Comparison of ENCODE assay signal across 8 cellular contexts in genomic region chr2:70302195-70302546, GRCh38. TPM values are rescaled to one million over a fixed set of nuclear protein-coding genes. Genes with fewer than 3 reads are reported as not detected.
A peak's percentile ranks its signal among the peaks of the same experiment; 100 is the strongest.
DNase-seq lines count a peak whose midpoint lies in the region; TF ChIP-seq lines count a peak whose summit lies in the region.
"Not testable (repeated sequence)": the region's sequence is repeated elsewhere in the genome, so short reads cannot be mapped to it uniquely, and the experiment has no call there.

No MANE protein-coding gene starts in this region.

- H3K4me3 ChIP-seq in AG04449 (ENCODE audit: low read depth, low read length) (peak overlapping the region; percentile 88), SJSA1 (peak overlapping the region; percentile 79), duodenal mucosa (ENCODE audit: low read depth in 1 of 2, low read length in 2 of 2) (peak overlapping the region; percentile 81 to 93), neuron (ENCODE audit: low read length) (peak overlapping the region; percentile 84)
- not testable (repeated sequence) for H3K4me3 ChIP-seq in HEK293 (ENCODE audit: low read depth, low read length)

- H3K9me3 ChIP-seq in HEK293 (ENCODE audit: control insufficient read depth, insufficient read depth, low read depth, low read length); SJSA1 (replicated peaks); duodenal mucosa (ENCODE audit: control insufficient read depth in 1 of 2, low read length in 2 of 2); neuron (ENCODE audit: low read length): not testable (repeated sequence)

- H3K4me3 Mint-ChIP-seq in activated naive CD4-positive, alpha-beta T cell treated with anti-CD3 and anti-CD28 coated beads for 36 hours, result peak overlapping the region; percentile 93
- peak overlapping the region; percentile 94 to 97 (median 95) for H3K4me3 Mint-ChIP-seq in immature natural killer cell
- H3K4me3 Mint-ChIP-seq in stimulated activated naive CD8-positive, alpha-beta T cell treated with anti-CD3 and anti-CD28 coated beads, Interleukin-15, Interleukin-2, amounts not matched to agents 100 ng/mL and 50 ng/mL, for 24 hours, result peak overlapping the region; percentile 94

- peaks cover 18 to 33% of the 10 kb centered on the region in 2 experiments for H3K36me3 ChIP-seq in HEK293 (ENCODE audit: control insufficient read depth in 2 of 2, insufficient read depth in 1 of 2, low read length in 2 of 2)
- peaks cover 29% of the 10 kb centered on the region for H3K36me3 ChIP-seq in SJSA1
- H3K36me3 ChIP-seq in duodenal mucosa (ENCODE audit: control insufficient read depth in 1 of 2, insufficient read depth in 2 of 2, low read length in 2 of 2), result peaks cover 8 to 22% of the 10 kb centered on the region in 2 donors
- H3K36me3 ChIP-seq in neuron (ENCODE audit: insufficient read depth, low read length), result peaks cover 25% of the 10 kb centered on the region

- TF ChIP-seq CTCF in AG04449 (IDR thresholded peaks at IDR 0.05; ENCODE audit: insufficient read depth, low read length, missing control alignments), result not testable (repeated sequence)
- 0 out of 2 replicates have a peak, but pooled peaks have one; percentile 8 for TF ChIP-seq CTCF in HEK293 (tag by site-specific recombination; IDR thresholded peaks at IDR 0.05)

- intact Hi-C loops in activated naive CD4-positive, alpha-beta T cell treated with anti-CD3 and anti-CD28 coated beads for 36 hours (cut with micrococcal nuclease), result loop anchor here (1.0 to 10.0 kb wide), 5 partner anchors 112 to 578 kb away; partner anchors contain the start of gene ADD2

- POLR2A ChIA-PET in AG04449 (lab: Yijun Ruan, JAX), result interaction anchor here (0.6 to 2.1 kb wide), 2 partner anchors 8 to 1073 kb away, joined by 3 to 6 read pairs; partner anchors contain the start of gene SNRPG
- POLR2A ChIA-PET in HEK293 (lab: Yijun Ruan, JAX), result interaction anchor here (1.0 to 3.8 kb wide), 5 partner anchors 9 to 388 kb away, joined by 3 to 49 read pairs (median 9); partner anchors contain the start of genes MXD1 and SNRPG

- H3K9ac ChIP-seq in duodenal mucosa (ENCODE audit: low read depth in 1 of 2, low read length in 2 of 2), result peak overlapping the region; percentile 92 to 98

- H3K27ac ChIP-seq in HEK293 (ENCODE audit: extremely low read depth, low read depth, low read length); SJSA1; duodenal mucosa (ENCODE audit: low read depth, low read length): not testable (repeated sequence)

- H3K27ac Mint-ChIP-seq in activated naive CD4-positive, alpha-beta T cell treated with anti-CD3 and anti-CD28 coated beads for 36 hours, result peak overlapping the region; percentile 94
- H3K27ac Mint-ChIP-seq in immature natural killer cell, result peak overlapping the region in 3 of 6 donors; percentile 17 to 72 (median 56)
- H3K27ac Mint-ChIP-seq in stimulated activated naive CD8-positive, alpha-beta T cell treated with anti-CD3 and anti-CD28 coated beads, Interleukin-15, Interleukin-2, amounts not matched to agents 100 ng/mL and 50 ng/mL, for 24 hours, result not testable (repeated sequence)

- H3K36me3 Mint-ChIP-seq in activated naive CD4-positive, alpha-beta T cell treated with anti-CD3 and anti-CD28 coated beads for 36 hours (ENCODE audit: low read depth), result peaks cover 26% of the 10 kb centered on the region
- peaks cover 10 to 11% (median 11%) of the 10 kb centered on the region in 3 donors for H3K36me3 Mint-ChIP-seq in immature natural killer cell
- peaks cover 32% of the 10 kb centered on the region for H3K36me3 Mint-ChIP-seq in stimulated activated naive CD8-positive, alpha-beta T cell treated with anti-CD3 and anti-CD28 coated beads, Interleukin-15, Interleukin-2, amounts not matched to agents 100 ng/mL and 50 ng/mL, for 24 hours (ENCODE audit: low read depth)

- not testable (repeated sequence) for H3K27me3 Mint-ChIP-seq in activated naive CD4-positive, alpha-beta T cell treated with anti-CD3 and anti-CD28 coated beads for 36 hours (ENCODE audit: low read depth); immature natural killer cell (ENCODE audit: low read depth in 3 of 3); stimulated activated naive CD8-positive, alpha-beta T cell treated with anti-CD3 and anti-CD28 coated beads, Interleukin-15, Interleukin-2, amounts not matched to agents 100 ng/mL and 50 ng/mL, for 24 hours

- not testable (repeated sequence) for H3K9me3 Mint-ChIP-seq in activated naive CD4-positive, alpha-beta T cell treated with anti-CD3 and anti-CD28 coated beads for 36 hours; immature natural killer cell; stimulated activated naive CD8-positive, alpha-beta T cell treated with anti-CD3 and anti-CD28 coated beads, Interleukin-15, Interleukin-2, amounts not matched to agents 100 ng/mL and 50 ng/mL, for 24 hours

- CTCF ChIA-PET in AG04449 (lab: Yijun Ruan, JAX), result interaction anchor here (0.9 to 10.1 kb wide), 30 partner anchors 8 to 765 kb away, joined by 3 to 292 read pairs (median 4); partner anchors contain the start of genes C2orf42, MXD1 and SNRPG
- CTCF ChIA-PET in HEK293 (lab: Yijun Ruan, JAX), result interaction anchor here (0.6 to 8.0 kb wide), 24 partner anchors 9 to 578 kb away, joined by 3 to 163 read pairs (median 4); partner anchors contain the start of genes C2orf42, MXD1 and SNRPG
- CTCF ChIA-PET in activated naive CD4-positive, alpha-beta T cell treated with anti-CD3 and anti-CD28 coated beads for 36 hours (lab: Charles Lee), result interaction anchor here (0.6 to 5.7 kb wide), 16 partner anchors 9 to 466 kb away, joined by 3 to 121 read pairs (median 6); partner anchors contain the start of genes ADD2, PCYOX1 and SNRPG

- H2AFZ ChIP-seq in neuron (ENCODE audit: low read depth, low read length), result not testable (repeated sequence)

- DNase-seq in AG04449 (ENCODE audit: low read depth, low spot score); SJSA1 (ENCODE audit: low read depth in 1 of 2, low spot score in 2 of 2); activated naive CD4-positive, alpha-beta T cell treated with anti-CD3 and anti-CD28 coated beads for 36 hours; immature natural killer cell: not testable (repeated sequence)

- H3K4me1 Mint-ChIP-seq in activated naive CD4-positive, alpha-beta T cell treated with anti-CD3 and anti-CD28 coated beads for 36 hours (ENCODE audit: low read depth), result peaks cover 33% of the 10 kb centered on the region
- peaks cover 19 to 20% of the 10 kb centered on the region in 2 donors for H3K4me1 Mint-ChIP-seq in immature natural killer cell
- H3K4me1 Mint-ChIP-seq in stimulated activated naive CD8-positive, alpha-beta T cell treated with anti-CD3 and anti-CD28 coated beads, Interleukin-15, Interleukin-2, amounts not matched to agents 100 ng/mL and 50 ng/mL, for 24 hours (ENCODE audit: low read depth), result peaks cover 45% of the 10 kb centered on the region

- not testable (repeated sequence) for H3K27me3 ChIP-seq in SJSA1 (replicated peaks); duodenal mucosa (ENCODE audit: control insufficient read depth in 1 of 2, insufficient read depth in 2 of 2, low read length in 2 of 2); neuron (ENCODE audit: insufficient read depth, low read length)

- H3K4me1 ChIP-seq in HEK293 (ENCODE audit: control insufficient read depth, insufficient read depth, low read length); SJSA1 (replicated peaks): not testable (repeated sequence)
- H3K4me1 ChIP-seq in duodenal mucosa (ENCODE audit: control insufficient read depth in 1 of 2, insufficient read depth in 2 of 2, low read length in 2 of 2) (peaks cover 6 to 15% of the 10 kb centered on the region in 2 donors), neuron (ENCODE audit: insufficient read depth, low read length) (peaks cover 15% of the 10 kb centered on the region)

RNA-seq across cellular contexts. Expression of gene FAM136A, which starts 0.3 kb away (rescaled TPM):
- total RNA-seq in SJSA1 (2014; rRNA removed; shearing (Covaris generic)), result 32.2 and 33.4 TPM in 2 replicates
- total RNA-seq in activated naive CD4-positive, alpha-beta T cell treated with anti-CD3 and anti-CD28 coated beads for 36 hours, result 10 to 100 TPM; 41.9 to 44.0 TPM
- 10 to 100 TPM; 38.4 to 68.6 (median 46.1) TPM for polyA plus RNA-seq in immature natural killer cell

RNA-seq across cellular contexts. Expression of gene SNRPG, which starts 8.6 kb away (rescaled TPM):
- 394 and 630 TPM in 2 replicates for total RNA-seq in SJSA1 (2014; rRNA removed; shearing (Covaris generic))
- total RNA-seq in activated naive CD4-positive, alpha-beta T cell treated with anti-CD3 and anti-CD28 coated beads for 36 hours, result 100 to 1,000 TPM; 439 to 458 TPM
- 100 to 1,000 TPM; 164 to 217 (median 188) TPM for polyA plus RNA-seq in immature natural killer cell

RNA-seq across cellular contexts. Expression of gene PCYOX1, which starts 44.2 kb away (rescaled TPM):
- 35.4 and 50.2 TPM in 2 replicates for total RNA-seq in SJSA1 (2014; rRNA removed; shearing (Covaris generic))
- 1 to 10 TPM; 7.9 to 8.5 TPM for total RNA-seq in activated naive CD4-positive, alpha-beta T cell treated with anti-CD3 and anti-CD28 coated beads for 36 hours
- 10 to 100 TPM; 19.5 to 25.7 (median 21.8) TPM for polyA plus RNA-seq in immature natural killer cell

RNA-seq across cellular contexts. Expression of gene TIA1, which starts 53.7 kb away (rescaled TPM):
- 54.7 and 90.4 TPM in 2 replicates for total RNA-seq in SJSA1 (2014; rRNA removed; shearing (Covaris generic))
- 10 to 100 TPM; 83.2 to 83.9 TPM for total RNA-seq in activated naive CD4-positive, alpha-beta T cell treated with anti-CD3 and anti-CD28 coated beads for 36 hours
- polyA plus RNA-seq in immature natural killer cell, result 10 to 100 TPM; 37.1 to 64.3 (median 46.4) TPM
